In the genomic region with DNA sequence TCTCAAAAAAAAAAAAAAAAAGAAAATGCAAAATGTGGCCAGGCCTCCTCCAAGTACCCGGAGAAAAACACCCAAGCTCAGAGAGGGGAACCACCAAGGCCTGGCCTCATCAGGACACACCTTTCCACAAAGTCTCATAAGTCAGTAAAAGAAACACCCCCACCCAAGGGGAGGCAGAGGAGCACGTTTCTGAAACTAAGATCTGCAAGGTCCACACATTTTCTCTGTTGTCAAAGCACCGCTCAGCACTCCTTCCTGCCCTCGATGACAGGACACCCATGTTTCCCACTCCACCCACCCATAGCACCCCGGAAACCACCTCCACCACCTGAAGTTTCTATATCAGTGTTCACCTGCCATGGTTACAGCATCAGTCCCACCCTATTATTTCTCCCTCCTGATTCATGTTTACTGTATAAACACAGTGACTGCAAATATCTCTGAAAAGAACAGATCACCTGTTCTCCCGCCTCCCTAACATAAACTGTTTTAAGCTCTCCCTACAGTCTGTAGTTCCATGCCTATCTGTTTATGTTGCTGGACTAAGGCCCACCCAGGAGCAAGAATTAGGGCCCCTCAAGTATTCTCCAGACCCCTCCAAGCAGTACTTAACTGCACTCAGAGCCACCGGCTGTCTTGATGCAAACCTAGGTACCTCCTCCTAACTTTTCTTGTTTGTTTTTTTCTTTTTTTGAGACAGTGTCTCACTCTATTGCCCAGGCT, we compare ENCODE assay signal across 8 cellular contexts. TPM values are rescaled to one million over a fixed set of nuclear protein-coding genes. Genes with fewer than 3 reads are reported as not detected.
DNase-seq lines count a peak whose midpoint lies in the region; ATAC-seq, FAIRE-seq and TF ChIP-seq lines count a peak whose summit lies in the region.

No MANE protein-coding gene starts in this region.

- H3K36me3 ChIP-seq in DOHH2 (ENCODE audit: control insufficient read depth, low read length), result peaks cover 39% of the 10 kb centered on the region

- FAIRE-seq in frontal cortex (lab: Jason Lieb, UNC), result no peak

- H4K20me1 ChIP-seq in DOHH2 (ENCODE audit: control insufficient read depth, insufficient read depth, low read depth, low read length), result 0 out of 2 replicates have a peak, but pooled peaks cover 4% of the 10 kb centered on the region

- H3K27ac ChIP-seq in DOHH2 (ENCODE audit: low read depth, low read length) (peak overlapping the region; percentile 57), foreskin keratinocyte (no peak overlapping the region)

- no peaks in the 10 kb centered on the region for H3K9me2 ChIP-seq in DOHH2 (replicated peaks; ENCODE audit: control insufficient read depth, low read length)

- H3K4me3 ChIP-seq in DOHH2 (ENCODE audit: low read length), result peak overlapping the region; percentile 81

- DNase-seq in NCI-H146 treated with DMSO at 0.1 percent for 48 hours (lab: John Stamatoyannopoulos, UW; ENCODE audit: unreplicated experiment), result peak; percentile 45
- DNase-seq in activated effector memory CD4-positive, alpha-beta T cell treated with Interleukin-2 at 50 U/mL for 16 hours, result peak; percentile 75
- peak; percentile 51 to 80 (median 58) for DNase-seq in stimulated activated CD4-positive, alpha-beta T cell treated with anti-CD3 and anti-CD28 coated beads, Interleukin-1b, Interleukin-23, amount 100 ng/mL, for 24 hours (ENCODE audit: low read depth in 4 of 4, low spot score in 1 of 4)
- no peak for DNase-seq in foreskin keratinocyte
- DNase-seq in mesenteric fat pad (ENCODE audit: low spot score), result no peak
- DNase-seq in frontal cortex (ENCODE audit: low spot score in 2 of 2), result no peak

- peaks cover 7% of the 10 kb centered on the region for H3F3A ChIP-seq in DOHH2 (ENCODE audit: control insufficient read depth, insufficient read depth)

- H3K4me1 ChIP-seq in DOHH2 (ENCODE audit: control insufficient read depth, low read length), result peaks cover 27% of the 10 kb centered on the region
- H3K4me1 ChIP-seq in foreskin keratinocyte, result no peaks in the 10 kb centered on the region

- no peak for TF ChIP-seq CTCF in DOHH2 (IDR thresholded peaks at IDR 0.05; ENCODE audit: low read depth, low read length, poor library complexity, severe bottlenecking)
- TF ChIP-seq CTCF in foreskin keratinocyte (conservative IDR thresholded peaks at IDR 0.05), result no peak

- peaks cover 56% of the 10 kb centered on the region for H3K79me2 ChIP-seq in DOHH2 (ENCODE audit: control insufficient read depth, low read length)

- H3K4me2 ChIP-seq in DOHH2 (ENCODE audit: low read length), result peak overlapping the region; percentile 69

- H3K9me3 ChIP-seq in DOHH2 (ENCODE audit: control insufficient read depth, insufficient read depth, low read length), result no peaks in the 10 kb centered on the region

- H3K27me3 ChIP-seq in DOHH2 (ENCODE audit: control insufficient read depth, low read length) (no peaks in the 10 kb centered on the region), foreskin keratinocyte (no peaks in the 10 kb centered on the region)

- ATAC-seq in GM21529 (IDR thresholded peaks at IDR 0.05; ENCODE audit: unreplicated experiment) (peak; percentile 67), foreskin keratinocyte (no peak)

RNA-seq across cellular contexts. Expression of a gene that starts 2.0 kb away (rescaled TPM):
- total RNA-seq in foreskin keratinocyte, result 22.7 and 24.3 TPM in 2 replicates
- polyA plus RNA-seq in foreskin keratinocyte, result 17.1 and 17.5 TPM in 2 replicates
- total RNA-seq in mesenteric fat pad, result 45.0 TPM
- total RNA-seq in frontal cortex, result 39.1 TPM

RNA-seq across cellular contexts. Expression of a gene that starts 11.3 kb away (rescaled TPM):
- total RNA-seq in foreskin keratinocyte (62.4 and 67.4 TPM in 2 replicates), mesenteric fat pad (36.0 TPM), frontal cortex (42.8 TPM)
- polyA plus RNA-seq in foreskin keratinocyte, result 39.8 and 47.8 TPM in 2 replicates

RNA-seq across cellular contexts. Expression of a gene that starts 42.7 kb away (rescaled TPM):
- 1.8 and 2.3 TPM in 2 replicates for total RNA-seq in foreskin keratinocyte
- 1.5 and 2.0 TPM in 2 replicates for polyA plus RNA-seq in foreskin keratinocyte
- total RNA-seq in mesenteric fat pad, result 26.6 TPM
- total RNA-seq in frontal cortex, result 1.6 TPM

Comparison
In these comparisons a context has a peak if more than half of its experiments do, and no peak if none do; other contexts are left out.
1. DNase-seq: peak in NCI-H146 treated with DMSO at 0.1 percent for 48 hours (single experiment), activated effector memory CD4-positive, alpha-beta T cell treated with Interleukin-2 at 50 U/mL for 16 hours (single experiment) and stimulated activated CD4-positive, alpha-beta T cell treated with anti-CD3 and anti-CD28 coated beads, Interleukin-1b, Interleukin-23, amount 100 ng/mL, for 24 hours (4 of 4); none in foreskin keratinocyte (0 of 2), mesenteric fat pad (single experiment) and frontal cortex (0 of 2).